ENCODE assay signal across 8 cellular contexts in the genomic region with DNA sequence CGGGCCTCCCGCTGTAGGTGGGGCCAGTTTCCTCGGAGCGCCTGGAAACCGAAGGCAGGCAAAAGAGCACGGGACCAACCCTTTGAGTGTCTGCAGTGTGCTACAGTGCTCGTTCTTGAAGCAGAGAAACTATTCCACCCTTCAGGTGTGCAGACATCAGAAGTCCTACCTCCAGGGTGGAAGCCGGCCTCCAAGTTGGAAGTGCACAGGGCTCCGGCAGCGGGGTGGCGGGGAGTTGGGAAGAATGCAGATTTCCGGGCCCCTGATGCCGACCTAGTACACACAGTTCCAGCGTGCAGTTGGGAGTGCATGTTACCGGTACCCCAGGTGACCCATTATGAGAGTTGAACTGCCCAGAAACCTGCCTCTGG. TPM values are rescaled to one million over a fixed set of nuclear protein-coding genes. Genes with fewer than 3 reads are reported as not detected.
DNase-seq lines count a peak whose midpoint lies in the region; ATAC-seq, FAIRE-seq and TF ChIP-seq lines count a peak whose summit lies in the region.

No MANE protein-coding gene starts in this region.

- no peak overlapping the region for H3K27ac Mint-ChIP-seq in WTC11

- peaks cover 3 to 75% (median 25%) of the 10 kb centered on the region in 3 donors for H3K4me1 ChIP-seq in gastroesophageal sphincter

- no peak for TF ChIP-seq POLR2A in gastroesophageal sphincter (IDR thresholded peaks at IDR 0.05)

- WGBS in gastroesophageal sphincter (ENCODE audit: low coverage in 1 of 2), 2 donors = 54% methylated on average over 7 of the region's 15 CpGs; no CpG with 5 or more reads in 1 of the 2 donors

- FAIRE-seq in GM19239 (lab: Jason Lieb, UNC) = peak; percentile 35

- H3K27ac ChIP-seq in gastroesophageal sphincter = peak overlapping the region; percentile 97 to 100 (median 100)
- H3K27ac ChIP-seq in skin epidermis = peak overlapping the region in 18 of 21 experiments; percentile 7 to 99 (median 96)

- H3K4me3 ChIP-seq in gastroesophageal sphincter (peak overlapping the region; percentile 85 to 94), skin epidermis (peak overlapping the region; percentile 47 to 91 (median 79))

- POLR2A ChIA-PET in WTC11 (lab: Charles Lee) = no interaction called here

- peak overlapping the region; percentile 95 for H3K4me3 Mint-ChIP-seq in WTC11

- no peak for ATAC-seq in WTC11
- ATAC-seq in gastroesophageal sphincter = no peak
- no peak for ATAC-seq in GM18861 (IDR thresholded peaks at IDR 0.05; ENCODE audit: unreplicated experiment)
- ATAC-seq in GM19328 (IDR thresholded peaks at IDR 0.05; ENCODE audit: unreplicated experiment) = no peak
- ATAC-seq in GM18498 (IDR thresholded peaks at IDR 0.05; ENCODE audit: unreplicated experiment) = no peak

- H3K9me3 ChIP-seq in gastroesophageal sphincter = no peaks in the 10 kb centered on the region

- TF ChIP-seq EP300 in gastroesophageal sphincter (IDR thresholded peaks at IDR 0.05) = no peak

- peaks cover 0 to 4% of the 10 kb centered on the region in 2 donors for H3K36me3 ChIP-seq in gastroesophageal sphincter

- DNase-seq in GM19239 (ENCODE audit: insufficient read length, low spot score) = no peak
- DNase-seq in WTC11 (ENCODE audit: low spot score) = no peak
- DNase-seq in NCI-H226 = no peak

- peaks cover 7% of the 10 kb centered on the region; the same call in 1 of the 2 replicates for H3K27me3 Mint-ChIP-seq in WTC11 (ENCODE audit: low read depth)

- no peaks in the 10 kb centered on the region for H3K36me3 Mint-ChIP-seq in WTC11

- H3K4me1 Mint-ChIP-seq in WTC11 = peaks cover 55% of the 10 kb centered on the region

- TF ChIP-seq CTCF in WTC11 (IDR thresholded peaks at IDR 0.05) = no peak
- no peak for TF ChIP-seq CTCF in gastroesophageal sphincter (IDR thresholded peaks at IDR 0.05)

- no peaks in the 10 kb centered on the region for H3K9me3 Mint-ChIP-seq in WTC11

- CTCF ChIA-PET in WTC11 (lab: Charles Lee) = interaction anchor here (1.4 to 1.5 kb wide), 2 partner anchors 34 to 106 kb away, joined by 3 to 11 read pairs; no protein-coding TSS in a partner anchor

- no peaks in the 10 kb centered on the region for H3K27me3 ChIP-seq in gastroesophageal sphincter

TF ChIP-seq in WTC11, 78 proteins besides CTCF, POLR2A, EP300 and RAD21:
- TF ChIP-seq OVOL2 (CRISPR knock-in tag; IDR thresholded peaks at IDR 0.05; ENCODE audit: borderline replicate concordance) (no peak), ZNF263 (CRISPR knock-in tag; IDR thresholded peaks at IDR 0.05; ENCODE audit: low read depth) (no peak), NFATC4 (CRISPR knock-in tag; IDR thresholded peaks at IDR 0.05) (no peak), GRHL2 (CRISPR knock-in tag; IDR thresholded peaks at IDR 0.05; ENCODE audit: insufficient replicate concordance, severe bottlenecking) (no peak), TEAD4 (CRISPR knock-in tag; IDR thresholded peaks at IDR 0.05) (no peak), NR1H2 (CRISPR knock-in tag; IDR thresholded peaks at IDR 0.05) (no peak), ZNF219 (CRISPR knock-in tag; IDR thresholded peaks at IDR 0.05; ENCODE audit: borderline replicate concordance) (no peak)
- TF ChIP-seq, protein P1, sequence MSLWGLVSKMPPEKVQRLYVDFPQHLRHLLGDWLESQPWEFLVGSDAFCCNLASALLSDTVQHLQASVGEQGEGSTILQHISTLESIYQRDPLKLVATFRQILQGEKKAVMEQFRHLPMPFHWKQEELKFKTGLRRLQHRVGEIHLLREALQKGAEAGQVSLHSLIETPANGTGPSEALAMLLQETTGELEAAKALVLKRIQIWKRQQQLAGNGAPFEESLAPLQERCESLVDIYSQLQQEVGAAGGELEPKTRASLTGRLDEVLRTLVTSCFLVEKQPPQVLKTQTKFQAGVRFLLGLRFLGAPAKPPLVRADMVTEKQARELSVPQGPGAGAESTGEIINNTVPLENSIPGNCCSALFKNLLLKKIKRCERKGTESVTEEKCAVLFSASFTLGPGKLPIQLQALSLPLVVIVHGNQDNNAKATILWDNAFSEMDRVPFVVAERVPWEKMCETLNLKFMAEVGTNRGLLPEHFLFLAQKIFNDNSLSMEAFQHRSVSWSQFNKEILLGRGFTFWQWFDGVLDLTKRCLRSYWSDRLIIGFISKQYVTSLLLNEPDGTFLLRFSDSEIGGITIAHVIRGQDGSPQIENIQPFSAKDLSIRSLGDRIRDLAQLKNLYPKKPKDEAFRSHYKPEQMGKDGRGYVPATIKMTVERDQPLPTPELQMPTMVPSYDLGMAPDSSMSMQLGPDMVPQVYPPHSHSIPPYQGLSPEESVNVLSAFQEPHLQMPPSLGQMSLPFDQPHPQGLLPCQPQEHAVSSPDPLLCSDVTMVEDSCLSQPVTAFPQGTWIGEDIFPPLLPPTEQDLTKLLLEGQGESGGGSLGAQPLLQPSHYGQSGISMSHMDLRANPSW (CRISPR knock-in tag; conservative IDR thresholded peaks at IDR 0.05; ENCODE audit: low read depth) = no peak
- TF ChIP-seq, protein P2, sequence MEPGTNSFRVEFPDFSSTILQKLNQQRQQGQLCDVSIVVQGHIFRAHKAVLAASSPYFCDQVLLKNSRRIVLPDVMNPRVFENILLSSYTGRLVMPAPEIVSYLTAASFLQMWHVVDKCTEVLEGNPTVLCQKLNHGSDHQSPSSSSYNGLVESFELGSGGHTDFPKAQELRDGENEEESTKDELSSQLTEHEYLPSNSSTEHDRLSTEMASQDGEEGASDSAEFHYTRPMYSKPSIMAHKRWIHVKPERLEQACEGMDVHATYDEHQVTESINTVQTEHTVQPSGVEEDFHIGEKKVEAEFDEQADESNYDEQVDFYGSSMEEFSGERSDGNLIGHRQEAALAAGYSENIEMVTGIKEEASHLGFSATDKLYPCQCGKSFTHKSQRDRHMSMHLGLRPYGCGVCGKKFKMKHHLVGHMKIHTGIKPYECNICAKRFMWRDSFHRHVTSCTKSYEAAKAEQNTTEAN (CRISPR knock-in tag; IDR thresholded peaks at IDR 0.05) = no peak

RNA-seq across cellular contexts. Expression of a gene that starts 3.0 kb away (rescaled TPM):
- total RNA-seq in WTC11 (2021) (36.9 to 38.1 TPM (median 37.2 TPM) in 3 replicates), gastroesophageal sphincter (100 to 1,000 TPM in 1 of 4 donors, 10 to 100 TPM in 3; 49.7 to 106 (median 76.1) TPM)
